Comparison of ENCODE assay signal across 8 cellular contexts in the genomic region with DNA sequence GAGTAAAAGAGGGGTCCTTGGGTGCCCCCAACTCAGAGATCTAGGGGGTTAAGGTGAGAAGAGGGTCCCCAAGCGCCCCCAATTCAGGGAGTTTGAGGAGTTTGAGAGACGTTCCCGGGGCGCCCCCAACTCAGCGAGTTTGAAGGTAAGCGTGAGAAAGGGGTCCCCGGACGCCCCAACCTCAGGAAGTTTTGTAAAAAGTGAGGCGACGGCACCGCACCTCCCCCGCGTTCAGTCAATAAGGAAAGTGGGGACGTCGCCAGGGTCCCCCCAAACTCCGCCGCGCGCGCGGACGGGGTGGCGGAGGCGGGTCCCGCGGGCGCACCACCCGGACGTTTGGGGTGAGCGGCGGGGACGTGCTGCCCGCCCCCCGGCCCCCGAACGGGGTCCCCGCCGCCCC. TPM values are rescaled to one million over a fixed set of nuclear protein-coding genes. Genes with fewer than 3 reads are reported as not detected.
DNase-seq lines count a peak whose midpoint lies in the region; ATAC-seq and TF ChIP-seq lines count a peak whose summit lies in the region.

No MANE protein-coding gene starts in this region.

- peaks cover 8% of the 10 kb centered on the region for H3K4me1 ChIP-seq in foreskin keratinocyte

- no peaks in the 10 kb centered on the region for H3K9me2 ChIP-seq in SU-DHL-6 (replicated peaks; ENCODE audit: insufficient read depth, low read length)

- no peak for TF ChIP-seq CTCF in SU-DHL-6 (IDR thresholded peaks at IDR 0.05; ENCODE audit: insufficient read depth, low read length, poor library complexity, severe bottlenecking)
- TF ChIP-seq CTCF in foreskin keratinocyte (conservative IDR thresholded peaks at IDR 0.05): no peak
- TF ChIP-seq CTCF in retinal pigment epithelial cell (conservative IDR thresholded peaks at IDR 0.05; ENCODE audit: low read depth, low read length): no peak

- H4K20me1 ChIP-seq in SU-DHL-6 (ENCODE audit: low read depth, low read length): no peaks in the 10 kb centered on the region

- H3K36me3 ChIP-seq in SU-DHL-6 (ENCODE audit: low read length): no peaks in the 10 kb centered on the region

- H3K27me3 ChIP-seq in SU-DHL-6 (ENCODE audit: low read length) (0 out of 2 replicates have a peak, but pooled peaks cover 4% of the 10 kb centered on the region), foreskin keratinocyte (no peaks in the 10 kb centered on the region)

- H3K9me3 ChIP-seq in SU-DHL-6 (ENCODE audit: insufficient read depth, low read length): no peaks in the 10 kb centered on the region

- peak overlapping the region; percentile 87 for H3K4me2 ChIP-seq in SU-DHL-6 (ENCODE audit: low read depth, low read length, poor library complexity, severe bottlenecking)

- no peak for DNase-seq in foreskin keratinocyte
- no peak for DNase-seq in retinal pigment epithelial cell (ENCODE audit: low read depth)
- no peak for DNase-seq in NCI-H1930 (lab: John Stamatoyannopoulos, UW)
- no peak for DNase-seq in LoVo (ENCODE audit: low spot score)
- DNase-seq in GDM1 (lab: John Stamatoyannopoulos, UW): no peak
- DNase-seq in NCI-H2029 (lab: John Stamatoyannopoulos, UW): no peak

- peak overlapping the region; percentile 73 for H3K4me3 ChIP-seq in SU-DHL-6 (ENCODE audit: insufficient read depth, low read length, poor library complexity, severe bottlenecking)
- peak overlapping the region; percentile 77 for H3K4me3 ChIP-seq in retinal pigment epithelial cell (ENCODE audit: low read length)

- peaks cover 22% of the 10 kb centered on the region for H3F3A ChIP-seq in SU-DHL-6 (ENCODE audit: insufficient read depth)

- H3K9ac ChIP-seq in SU-DHL-6 (ENCODE audit: low read length): peak overlapping the region; percentile 59

- ATAC-seq in GM18868 (IDR thresholded peaks at IDR 0.05; ENCODE audit: unreplicated experiment) (peak; percentile 15), foreskin keratinocyte (no peak)

- peak overlapping the region; percentile 65 for H2AFZ ChIP-seq in SU-DHL-6 (ENCODE audit: low read depth, low read length, severe bottlenecking)

- no peaks in the 10 kb centered on the region for H3K79me2 ChIP-seq in SU-DHL-6 (ENCODE audit: insufficient read depth, low read length)

- H3K27ac ChIP-seq in SU-DHL-6 (ENCODE audit: low read depth, low read length) (no peak overlapping the region), foreskin keratinocyte (peak overlapping the region; percentile 87)

RNA-seq across cellular contexts. Expression of a gene that starts 0.4 kb away (rescaled TPM):
- 12.8 and 15.0 TPM in 2 replicates for total RNA-seq in foreskin keratinocyte
- 10.1 and 10.4 TPM in 2 replicates for polyA plus RNA-seq in foreskin keratinocyte

RNA-seq across cellular contexts. Expression of a gene that starts 25.5 kb away (rescaled TPM):
- total RNA-seq in foreskin keratinocyte: not detected in 2 replicates
- not detected in 2 replicates for polyA plus RNA-seq in foreskin keratinocyte
